ENCODE assay signal across 2 cellular contexts in genomic region chr15:40146037-40146436, GRCh38.
A peak's percentile ranks its signal among the peaks of the same experiment; 100 is the strongest.
TF ChIP-seq lines count a peak whose summit lies in the region.

No MANE protein-coding gene starts in this region.

TF ChIP-seq in HCT116, 20 proteins besides CTCF, POLR2A, EP300 and RAD21 (continued from another document):
- TF ChIP-seq ZBTB33 (IDR thresholded peaks at IDR 0.05; ENCODE audit: extremely low read depth, insufficient replicate concordance, low read length) = no peak
- no peak for TF ChIP-seq SIN3A (IDR thresholded peaks at IDR 0.05; ENCODE audit: low read depth)
- no peak for TF ChIP-seq ATF3 (IDR thresholded peaks at IDR 0.05)
- peak; percentile 42; the same call in 1 of the 2 replicates for TF ChIP-seq SP1 (IDR thresholded peaks at IDR 0.05; ENCODE audit: low read depth)
- no peak for TF ChIP-seq YY1 (IDR thresholded peaks at IDR 0.05; ENCODE audit: extremely low read depth, insufficient replicate concordance, low read depth, low read length)
- no peak for TF ChIP-seq POLR2AphosphoS5 (IDR thresholded peaks at IDR 0.05; ENCODE audit: low read depth, low read length)
- TF ChIP-seq EZH2 (IDR thresholded peaks at IDR 0.05) = no peak
- TF ChIP-seq REST (IDR thresholded peaks at IDR 0.05; ENCODE audit: low read depth) = no peak
- TF ChIP-seq ELF1 (IDR thresholded peaks at IDR 0.05; ENCODE audit: borderline replicate concordance, low read depth) = no peak
- TF ChIP-seq EZH2phosphoT487 (IDR thresholded peaks at IDR 0.05; ENCODE audit: borderline replicate concordance) = no peak
- TF ChIP-seq EGR1 (IDR thresholded peaks at IDR 0.05; ENCODE audit: low read depth) = no peak
- no peak for TF ChIP-seq ZFX (IDR thresholded peaks at IDR 0.05)
- TF ChIP-seq MAX (IDR thresholded peaks at IDR 0.05) = no peak

TF ChIP-seq in SK-N-SH treated with all-trans-retinoic acid at 6 μM for 48 hours, 23 proteins besides CTCF, POLR2A, EP300 and RAD21 (continued from another document):
- TF ChIP-seq PATZ1 (CRISPR knock-in tag; IDR thresholded peaks at IDR 0.05; ENCODE audit: borderline replicate concordance) = no peak
- no peak for TF ChIP-seq ZFP30 (CRISPR knock-in tag; IDR thresholded peaks at IDR 0.05)
- TF ChIP-seq ZNF8 (CRISPR knock-in tag; IDR thresholded peaks at IDR 0.05) = no peak
- no peak for TF ChIP-seq ZNF565 (CRISPR knock-in tag; conservative IDR thresholded peaks at IDR 0.05; ENCODE audit: low read depth)
- no peak for TF ChIP-seq RARB (CRISPR knock-in tag; IDR thresholded peaks at IDR 0.05)
- TF ChIP-seq ARNTL (CRISPR knock-in tag; IDR thresholded peaks at IDR 0.05; ENCODE audit: borderline replicate concordance, low read depth) = no peak
